8 cellular contexts compared by ENCODE assay signal in the genomic region with DNA sequence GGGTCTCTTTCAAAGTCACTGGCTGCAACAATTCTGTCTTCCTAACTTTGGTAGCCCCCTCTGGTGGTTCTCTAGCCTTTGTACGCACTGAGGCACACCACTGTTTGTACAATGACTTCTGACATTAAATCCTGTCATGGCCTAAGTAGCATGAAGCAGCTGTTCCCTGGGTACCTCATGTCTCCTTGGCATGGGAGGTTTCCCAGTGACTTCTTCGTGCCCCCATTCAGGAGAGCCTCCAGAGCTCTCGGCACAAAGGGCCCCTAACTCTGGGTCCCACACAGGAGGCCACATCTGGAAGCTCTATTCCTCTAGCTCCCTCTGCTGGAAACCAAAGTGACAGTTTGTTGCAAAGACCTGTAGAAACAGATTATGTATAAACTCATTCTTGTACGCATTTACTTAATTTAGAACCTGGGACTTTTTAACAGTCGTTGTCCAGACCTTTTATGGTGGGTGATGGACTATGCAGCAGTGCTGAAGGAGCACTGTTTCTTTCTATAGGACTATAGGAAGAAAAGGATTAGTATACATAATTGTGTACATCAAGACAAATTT. TPM values are rescaled to one million over a fixed set of nuclear protein-coding genes. Genes with fewer than 3 reads are reported as not detected.
DNase-seq lines count a peak whose midpoint lies in the region; ATAC-seq and TF ChIP-seq lines count a peak whose summit lies in the region.

No MANE protein-coding gene starts in this region.

- H3K27me3 Mint-ChIP-seq in activated CD8-positive, alpha-beta memory T cell treated with anti-CD3 and anti-CD28 coated beads, Interleukin-2, amount 10 ng/mL, durations not matched to agents 7 days and 5 days: no peaks in the 10 kb centered on the region
- H3K27me3 Mint-ChIP-seq in neural crest cell (ENCODE audit: low read depth): no peaks in the 10 kb centered on the region

- TF ChIP-seq CTCF in fibroblast of the aortic adventitia (IDR thresholded peaks at IDR 0.05; ENCODE audit: insufficient read depth, low read length): peak; percentile 78
- TF ChIP-seq CTCF in neural crest cell (conservative IDR thresholded peaks at IDR 0.05): peak; percentile 83

- no peaks in the 10 kb centered on the region for H3K9me3 Mint-ChIP-seq in activated CD8-positive, alpha-beta memory T cell treated with anti-CD3 and anti-CD28 coated beads, Interleukin-2, amount 10 ng/mL, durations not matched to agents 7 days and 5 days (ENCODE audit: low read depth)
- H3K9me3 Mint-ChIP-seq in neural crest cell: no peaks in the 10 kb centered on the region

- CTCF ChIA-PET in activated CD8-positive, alpha-beta memory T cell treated with anti-CD3 and anti-CD28 coated beads, Interleukin-2, amount 10 ng/mL, durations not matched to agents 7 days and 5 days (lab: Charles Lee): interaction anchor here (0.7 to 3.5 kb wide), 45 partner anchors 9 to 526 kb away, joined by 3 to 63 read pairs (median 4); a partner anchor contains a TSS

- peaks cover 1% of the 10 kb centered on the region for H3K36me3 Mint-ChIP-seq in activated CD8-positive, alpha-beta memory T cell treated with anti-CD3 and anti-CD28 coated beads, Interleukin-2, amount 10 ng/mL, durations not matched to agents 7 days and 5 days
- H3K36me3 Mint-ChIP-seq in neural crest cell (ENCODE audit: low read depth): no peaks in the 10 kb centered on the region

- peaks cover 19% of the 10 kb centered on the region for H3K4me1 Mint-ChIP-seq in activated CD8-positive, alpha-beta memory T cell treated with anti-CD3 and anti-CD28 coated beads, Interleukin-2, amount 10 ng/mL, durations not matched to agents 7 days and 5 days
- peaks cover 5% of the 10 kb centered on the region for H3K4me1 Mint-ChIP-seq in neural crest cell

- in situ Hi-C loops in G401 (cut with HindIII; ENCODE audit: low sequenced_read_pairs): loop anchor here (25.0 kb wide), 1 partner anchor 358 kb away; no protein-coding TSS in a partner anchor

- no peak overlapping the region for H3K4me3 Mint-ChIP-seq in activated CD8-positive, alpha-beta memory T cell treated with anti-CD3 and anti-CD28 coated beads, Interleukin-2, amount 10 ng/mL, durations not matched to agents 7 days and 5 days
- peak overlapping the region; percentile 54 for H3K4me3 Mint-ChIP-seq in neural crest cell

- DNase-seq in G401 (ENCODE audit: low spot score) (peak; percentile 41), HK-2 (ENCODE audit: unreplicated experiment) (peak; percentile 54), NCI-H69 (lab: John Stamatoyannopoulos, UW) (peak; percentile 88), fibroblast of the aortic adventitia (ENCODE audit: low read depth) (peak; percentile 74), neural crest cell (ENCODE audit: low read depth, low spot score) (peak; percentile 43), middle frontal gyrus (ENCODE audit: extremely low spot score, low spot score) (no peak)
- DNase-seq in activated CD8-positive, alpha-beta memory T cell treated with anti-CD3 and anti-CD28 coated beads, Interleukin-2, amount 10 ng/mL, durations not matched to agents 7 days and 5 days: peak; percentile 68

- H3K4me3 ChIP-seq in fibroblast of the aortic adventitia (ENCODE audit: low read depth, low read length): no peak overlapping the region

- ATAC-seq in GM21526 (IDR thresholded peaks at IDR 0.05; ENCODE audit: low FRiP score, unreplicated experiment): peak; percentile 90
- peak; percentile 92 for ATAC-seq in activated CD8-positive, alpha-beta memory T cell treated with anti-CD3 and anti-CD28 coated beads, Interleukin-2, amount 10 ng/mL, durations not matched to agents 7 days and 5 days

- H3K27ac Mint-ChIP-seq in activated CD8-positive, alpha-beta memory T cell treated with anti-CD3 and anti-CD28 coated beads, Interleukin-2, amount 10 ng/mL, durations not matched to agents 7 days and 5 days: peak overlapping the region; percentile 28
- H3K27ac Mint-ChIP-seq in neural crest cell (ENCODE audit: unreplicated experiment): peak overlapping the region; percentile 87

RNA-seq across cellular contexts. Expression of a gene that starts 13.4 kb away (rescaled TPM):
- 7.4 and 7.8 TPM in 2 replicates for total RNA-seq in G401 (2014; rRNA removed; shearing (Covaris generic))
- 1 to 10 TPM; 2.2 to 2.4 TPM for total RNA-seq in activated CD8-positive, alpha-beta memory T cell treated with anti-CD3 and anti-CD28 coated beads, Interleukin-2, amount 10 ng/mL, durations not matched to agents 7 days and 5 days
- 8.1 and 9.2 TPM in 2 replicates for total RNA-seq in fibroblast of the aortic adventitia (ENCODE audit: low replicate concordance)
- 4.5 and 5.8 TPM in 2 replicates for total RNA-seq in neural crest cell

RNA-seq across cellular contexts. Expression of a gene that starts 13.6 kb away (rescaled TPM):
- total RNA-seq in G401 (2014; rRNA removed; shearing (Covaris generic)): 13.7 and 30.6 TPM in 2 replicates
- total RNA-seq in activated CD8-positive, alpha-beta memory T cell treated with anti-CD3 and anti-CD28 coated beads, Interleukin-2, amount 10 ng/mL, durations not matched to agents 7 days and 5 days: 10 to 100 TPM; 23.2 to 24.4 TPM
- 16.7 and 22.6 TPM in 2 replicates for total RNA-seq in fibroblast of the aortic adventitia (ENCODE audit: low replicate concordance)
- total RNA-seq in neural crest cell: 19.7 and 24.0 TPM in 2 replicates
